1 cellular context compared by ENCODE assay signal in the genomic region with DNA sequence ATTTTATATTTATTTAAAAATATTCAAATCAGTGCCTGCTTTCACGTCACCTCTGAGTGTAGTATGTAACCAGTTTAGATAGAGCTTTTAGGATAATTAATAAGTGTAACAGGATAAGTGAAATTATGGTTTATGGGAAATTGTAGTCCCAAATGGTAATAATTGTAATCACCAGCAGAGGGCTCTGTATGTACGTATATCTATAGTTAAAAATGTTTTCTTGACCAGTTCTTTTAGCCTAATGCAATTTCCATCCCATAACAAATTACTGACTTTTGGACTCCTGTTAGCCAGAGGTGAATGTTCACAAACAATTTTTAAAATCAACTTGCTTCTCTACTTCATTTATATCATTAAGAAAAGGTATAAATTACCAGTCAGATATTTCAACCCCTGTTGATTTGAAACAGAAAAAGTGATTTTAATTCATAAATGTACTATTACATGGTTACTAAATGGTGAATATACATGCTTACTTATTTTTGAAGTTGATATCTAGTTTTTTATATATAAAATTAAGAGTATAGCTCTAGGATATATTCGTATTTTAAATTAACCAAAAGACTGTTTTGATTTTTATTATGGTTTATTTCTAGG.
TF ChIP-seq lines count a peak whose summit lies in the region.

No MANE protein-coding gene starts in this region.

TF ChIP-seq in SK-N-SH, 30 proteins besides CTCF, POLR2A, EP300 and RAD21 (continued from another document):
- TF ChIP-seq ZBTB33 (IDR thresholded peaks at IDR 0.05; ENCODE audit: borderline replicate concordance, low read depth) (no peak), USF2 (IDR thresholded peaks at IDR 0.05; ENCODE audit: borderline replicate concordance, low read depth, low read length) (no peak), MXI1 (IDR thresholded peaks at IDR 0.05; ENCODE audit: low read depth, low read length) (no peak), SMC3 (IDR thresholded peaks at IDR 0.05; ENCODE audit: low read depth, low read length) (peak; percentile 65)
